In genomic region chr2:950627-950992, GRCh38 we compare ENCODE assay signal across 8 cellular contexts. TPM values are rescaled to one million over a fixed set of nuclear protein-coding genes. Genes with fewer than 3 reads are reported as not detected.
DNase-seq lines count a peak whose midpoint lies in the region; ATAC-seq and TF ChIP-seq lines count a peak whose summit lies in the region.

Gene SNTG2, plus strand, starts transcription at chr2:950849. Its CDS starts 148 bp downstream, at chr2:950997.

- no peaks in the 10 kb centered on the region for H3K79me1 ChIP-seq in neuronal stem cell (ENCODE audit: low read depth, low read length)

- H3K14ac ChIP-seq in neuronal stem cell (ENCODE audit: low read length), result peak within 1 kb of the TSS; percentile 31

- no peak within 1 kb of the TSS for H2BK120ac ChIP-seq in neuronal stem cell (ENCODE audit: low read depth, low read length)

- peak within 1 kb of the TSS; percentile 40 for H3K23ac ChIP-seq in neuronal stem cell (ENCODE audit: low read depth, low read length, poor library complexity)

- no peak for TF ChIP-seq CTCF in AG10803 (conservative IDR thresholded peaks at IDR 0.05; ENCODE audit: low read length)
- no peak for TF ChIP-seq CTCF in epithelial cell of esophagus (IDR thresholded peaks at IDR 0.05; ENCODE audit: insufficient read depth, low read depth, low read length, missing control alignments)

- peak within 1 kb of the TSS; percentile 54 for H3K9ac ChIP-seq in neuronal stem cell (ENCODE audit: low read depth, low read length, poor library complexity)

- peak within 1 kb of the TSS; percentile 43 for H2AK5ac ChIP-seq in neuronal stem cell (ENCODE audit: low read depth, low read length)

- H3K27me3 ChIP-seq in neuronal stem cell (ENCODE audit: control insufficient read depth in 3 of 3, insufficient read depth in 3 of 3, low read depth in 1 of 3, low read length in 3 of 3), result peaks cover 4 to 75% (median 25%) of the 10 kb centered on the region in 3 experiments

- no peaks in the 10 kb centered on the region for H3K9me3 ChIP-seq in neuronal stem cell (replicated peaks in 1 of 2; ENCODE audit: control insufficient read depth in 2 of 2, insufficient read depth in 1 of 2, low read depth in 1 of 2, low read length in 2 of 2)

- H2BK5ac ChIP-seq in neuronal stem cell (ENCODE audit: low read length), result peak within 1 kb of the TSS; percentile 13

- H2BK15ac ChIP-seq in neuronal stem cell (ENCODE audit: low read length), result peak within 1 kb of the TSS; percentile 22

- peak within 1 kb of the TSS; percentile 52 for H2BK12ac ChIP-seq in neuronal stem cell (ENCODE audit: low read length)

- no CpG with 5 or more reads among the region's 51 CpGs for WGBS in neuronal stem cell (ENCODE audit: extremely low coverage in 2 of 2, insufficient read length in 2 of 2, insufficient replicate concordance in 1 of 2), 2 donors
- WGBS in urinary bladder, result under 1% methylated on average over 51 of the region's 51 CpGs

- DNase-seq in AG10803 (ENCODE audit: low read depth) (peak; percentile 24), epithelial cell of esophagus (ENCODE audit: low read depth) (no peak), neuronal stem cell (ENCODE audit: low spot score) (peak; percentile 49), GM19238 (ENCODE audit: insufficient read length, low spot score) (no peak)
- peak; percentile 8 to 56 for DNase-seq in activated CD8-positive, alpha-beta memory T cell treated with anti-CD3 and anti-CD28 coated beads for 1 hour (ENCODE audit: extremely low read depth in 1 of 2, low read depth in 1 of 2)

- H3K4ac ChIP-seq in neuronal stem cell (ENCODE audit: low read length), result no peak within 1 kb of the TSS

- no peak within 1 kb of the TSS for H4K8ac ChIP-seq in neuronal stem cell (ENCODE audit: low read depth, low read length)

- ATAC-seq in HG03045 (IDR thresholded peaks at IDR 0.05; ENCODE audit: unreplicated experiment) (peak; percentile 61), GM18511 (IDR thresholded peaks at IDR 0.05; ENCODE audit: unreplicated experiment) (no peak)

- H3K4me3 ChIP-seq in AG10803 (ENCODE audit: low read length) (peak within 1 kb of the TSS; percentile 55), epithelial cell of esophagus (ENCODE audit: low read length) (peak within 1 kb of the TSS; percentile 14), neuronal stem cell (ENCODE audit: low read length in 2 of 2) (peak within 1 kb of the TSS; percentile 32 to 90), urinary bladder (ENCODE audit: low read depth, low read length) (peak within 1 kb of the TSS; percentile 64)

- H4K91ac ChIP-seq in neuronal stem cell (ENCODE audit: low read depth, low read length, poor library complexity), result no peak within 1 kb of the TSS

- H3K36me3 ChIP-seq in neuronal stem cell (replicated peaks in 1 of 2; ENCODE audit: control insufficient read depth in 2 of 2, insufficient read depth in 2 of 2, low read length in 2 of 2) (no peaks in the 10 kb centered on the region), urinary bladder (ENCODE audit: insufficient read depth) (no peaks in the 10 kb centered on the region)

- H3K4me1 ChIP-seq in neuronal stem cell (ENCODE audit: control insufficient read depth in 2 of 2, insufficient read depth in 1 of 2, low read depth in 1 of 2, low read length in 2 of 2) (peaks cover 3% of the 10 kb centered on the region in 2 donors), urinary bladder (ENCODE audit: insufficient read depth) (no peaks in the 10 kb centered on the region)

- peak within 1 kb of the TSS; percentile 82 for H2AFZ ChIP-seq in neuronal stem cell (ENCODE audit: low read length)

- no peak within 1 kb of the TSS for H3K27ac ChIP-seq in neuronal stem cell (replicated peaks; ENCODE audit: low read length)
- H3K27ac ChIP-seq in urinary bladder (ENCODE audit: low read depth), result no peak within 1 kb of the TSS

- peak within 1 kb of the TSS; percentile 92 for H3K4me2 ChIP-seq in neuronal stem cell (ENCODE audit: insufficient read depth, low read length, poor library complexity, severe bottlenecking)

- peak within 1 kb of the TSS; percentile 90 for H3K18ac ChIP-seq in neuronal stem cell (ENCODE audit: low read length)

RNA-seq across cellular contexts. Expression of gene SNTG2, which starts in this region (rescaled TPM):
- polyA plus RNA-seq in neuronal stem cell (2013, experiment 1 of 2), result 2.0 TPM
- 1.6 TPM for polyA plus RNA-seq in neuronal stem cell (2013, experiment 2 of 2)
- 0.69 TPM for total RNA-seq in urinary bladder
- 1.6 TPM for polyA plus RNA-seq in urinary bladder

Comparison
In these comparisons a context has a peak if more than half of its experiments do, and no peak if none do; other contexts are left out.
1. DNase-seq: peak in AG10803 (single experiment), activated CD8-positive, alpha-beta memory T cell treated with anti-CD3 and anti-CD28 coated beads for 1 hour (2 of 2) and neuronal stem cell (single experiment); none in epithelial cell of esophagus (single experiment) and GM19238 (single experiment).
2. H3K4me3 ChIP-seq: peak in every context shown above with its lines; median percentile 64 in urinary bladder; 61 in neuronal stem cell; 55 in AG10803; 14 in epithelial cell of esophagus.